ENCODE assay signal across 28 cellular contexts in genomic region chr10:122455376-122456056, GRCh38. TPM values are rescaled to one million over a fixed set of nuclear protein-coding genes. Genes with fewer than 3 reads are reported as not detected.
DNase-seq lines count a peak whose midpoint lies in the region; ATAC-seq and TF ChIP-seq lines count a peak whose summit lies in the region.
"Had no signal": no experiment of that assay in that cellular context is flagged by ENCODE, and none has a peak within 500 bp of the region (broad histone marks: within the 10 kb centered on the region; RNA-seq: fewer than 3 reads in every experiment).

No MANE protein-coding gene starts in this region.

- H3K27me3 ChIP-seq in esophagus muscularis mucosa = no peaks in the 10 kb centered on the region
- H3K27me3 ChIP-seq in neuron (ENCODE audit: insufficient read depth, low read length) = no peaks in the 10 kb centered on the region
- no peaks in the 10 kb centered on the region for H3K27me3 ChIP-seq in WERI-Rb-1 (ENCODE audit: insufficient read depth, low read depth, severe bottlenecking)
- H3K27me3 ChIP-seq: BLaER1 had no signal

- no peaks in the 10 kb centered on the region for H3K36me3 ChIP-seq in esophagus muscularis mucosa
- no peaks in the 10 kb centered on the region for H3K36me3 ChIP-seq in neuron (ENCODE audit: insufficient read depth, low read length)
- no peaks in the 10 kb centered on the region for H3K36me3 ChIP-seq in WERI-Rb-1
- H3K36me3 ChIP-seq: BE2C, BLaER1 had no signal

- no peak for TF ChIP-seq EP300 in esophagus muscularis mucosa (IDR thresholded peaks at IDR 0.05)

- H2AFZ ChIP-seq in neuron (ENCODE audit: low read depth, low read length) = peak overlapping the region; percentile 29

- DNase-seq in NCI-H82 treated with DMSO at 0.1 percent for 48 hours (lab: John Stamatoyannopoulos, UW; ENCODE audit: unreplicated experiment) = peak; percentile 22
- DNase-seq in esophagus muscularis mucosa (ENCODE audit: extremely low spot score) = peak; percentile 53
- peak; percentile 81 for DNase-seq in retinal pigment epithelial cell (ENCODE audit: low read depth)
- DNase-seq in WERI-Rb-1 = no peak
- no peak for DNase-seq in NCI-H2171 treated with DMSO at 0.1 percent for 48 hours (lab: John Stamatoyannopoulos, UW)
- DNase-seq: 8988T; ACHN; BE2C; C1 segment of cervical spinal cord; CD4-positive, alpha-beta memory T cell; CD4-positive, CD25-positive, alpha-beta regulatory T cell; CD8-positive, alpha-beta memory T cell; COR-L47; DMS 273 treated with DMSO at 0.1 percent for 48 hours; DMS153; DMS53; DMS79; DND-41; EL; GDM1 had no signal

- TF ChIP-seq CTCF in esophagus muscularis mucosa (IDR thresholded peaks at IDR 0.05) (no peak), retinal pigment epithelial cell (conservative IDR thresholded peaks at IDR 0.05; ENCODE audit: low read depth, low read length) (no peak), WERI-Rb-1 (IDR thresholded peaks at IDR 0.05; ENCODE audit: low read depth, low read length) (no peak)

- no peak for ATAC-seq in GM21526 (IDR thresholded peaks at IDR 0.05; ENCODE audit: low FRiP score, unreplicated experiment)
- ATAC-seq in HG03442 (IDR thresholded peaks at IDR 0.05; ENCODE audit: unreplicated experiment) = no peak
- ATAC-seq: GM12878 had no signal

- no peak overlapping the region for H3K4me3 ChIP-seq in esophagus muscularis mucosa
- no peak overlapping the region for H3K4me3 ChIP-seq in neuron (ENCODE audit: low read length)
- H3K4me3 ChIP-seq in retinal pigment epithelial cell (ENCODE audit: low read length) = no peak overlapping the region
- H3K4me3 ChIP-seq in WERI-Rb-1 (ENCODE audit: low read depth, low read length) = no peak overlapping the region
- H3K4me3 ChIP-seq: BLaER1, GM12878 had no signal

- intact Hi-C loops in esophagus muscularis mucosa (cut with DNase I) = no loop called here

- WGBS in esophagus muscularis mucosa = 89% methylated on average over 10 of the region's 10 CpGs

- no peak for TF ChIP-seq POLR2A in esophagus muscularis mucosa (IDR thresholded peaks at IDR 0.05; ENCODE audit: low read depth)

- H3K9me3 ChIP-seq in esophagus muscularis mucosa (no peaks in the 10 kb centered on the region), neuron (ENCODE audit: low read length) (no peaks in the 10 kb centered on the region), WERI-Rb-1 (ENCODE audit: severe bottlenecking) (peaks cover 4% of the 10 kb centered on the region)
- H3K9me3 ChIP-seq: BE2C had no signal

- peaks cover 0 to 9% (median 5%) of the 10 kb centered on the region in 4 donors for H3K4me1 ChIP-seq in esophagus muscularis mucosa
- H3K4me1 ChIP-seq in neuron (ENCODE audit: insufficient read depth, low read length) = peaks cover 17% of the 10 kb centered on the region
- H3K4me1 ChIP-seq: BE2C, BLaER1 had no signal

- no peak overlapping the region for H3K27ac ChIP-seq in esophagus muscularis mucosa (replicated peaks in 1 of 4)
- H3K27ac ChIP-seq in WERI-Rb-1 = no peak overlapping the region
- H3K27ac ChIP-seq: BLaER1 had no signal

RNA-seq across cellular contexts. Expression of gene ARMS2, which starts 1.1 kb away (rescaled TPM):
- 1 to 10 TPM in 1 of 4 donors, not detected in 3; 1.2 TPM for total RNA-seq in esophagus muscularis mucosa
- total RNA-seq: A673; CD4-positive, alpha-beta memory T cell; CD4-positive, CD25-positive, alpha-beta regulatory T cell; CD8-positive, alpha-beta memory T cell; Daoy; G401; GM12878 had no signal

RNA-seq across cellular contexts. Expression of gene HTRA1, which starts 5.8 kb away (rescaled TPM):
- total RNA-seq in esophagus muscularis mucosa = 100 to 1,000 TPM; 101 to 146 (median 109) TPM
- total RNA-seq: CD4-positive, CD25-positive, alpha-beta regulatory T cell; GM12878 had no signal

Comparison
In these comparisons a context has a peak if more than half of its experiments do, and no peak if none do; other contexts are left out.
1. DNase-seq: peak in NCI-H82 treated with DMSO at 0.1 percent for 48 hours (single experiment), esophagus muscularis mucosa (single experiment) and retinal pigment epithelial cell (single experiment); none in WERI-Rb-1 (single experiment) and NCI-H2171 treated with DMSO at 0.1 percent for 48 hours (single experiment).